9 cellular contexts compared by ENCODE assay signal in the genomic region with DNA sequence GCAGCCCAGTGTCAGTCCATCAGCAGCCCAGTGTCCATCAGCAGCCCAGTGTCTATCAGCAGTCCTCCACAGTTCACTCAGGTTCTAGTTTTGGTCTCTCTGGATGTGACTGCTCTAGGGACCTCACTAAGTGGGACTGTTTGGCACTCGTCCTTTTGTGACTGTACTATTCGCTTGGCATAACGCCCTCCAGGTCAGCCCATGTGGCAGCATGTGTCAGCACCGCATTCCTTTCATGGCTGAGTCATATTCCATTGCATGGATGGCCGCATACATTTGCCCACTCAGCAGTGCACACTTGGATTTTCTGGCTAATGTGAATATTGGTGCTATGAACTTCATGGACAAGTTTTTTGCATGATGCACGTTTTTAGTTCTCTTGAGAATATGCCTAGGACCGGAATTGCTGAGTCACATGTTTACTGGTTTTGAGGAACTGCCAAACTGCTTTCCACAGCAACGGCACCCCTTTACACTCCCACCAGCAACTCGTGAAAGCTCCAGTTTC. TPM values are rescaled to one million over a fixed set of nuclear protein-coding genes. Genes with fewer than 3 reads are reported as not detected.
DNase-seq lines count a peak whose midpoint lies in the region; ATAC-seq, FAIRE-seq and TF ChIP-seq lines count a peak whose summit lies in the region.
"Had no signal": no experiment of that assay in that cellular context is flagged by ENCODE, and none has a peak within 500 bp of the region (broad histone marks: within the 10 kb centered on the region; RNA-seq: fewer than 3 reads in every experiment).

No MANE protein-coding gene starts in this region.

- TF ChIP-seq CTCF in fibroblast of pulmonary artery (IDR thresholded peaks at IDR 0.05; ENCODE audit: low read length, missing control alignments) = no peak
- TF ChIP-seq CTCF in retinal pigment epithelial cell (conservative IDR thresholded peaks at IDR 0.05; ENCODE audit: low read depth, low read length) = no peak
- TF ChIP-seq CTCF in vagina (IDR thresholded peaks at IDR 0.05) = no peak

- no peaks in the 10 kb centered on the region for H3K9me3 ChIP-seq in vagina
- H3K9me3 ChIP-seq: breast epithelium had no signal

- TF ChIP-seq POLR2A in GM12891 (IDR thresholded peaks at IDR 0.05; ENCODE audit: low read depth, low read length) = no peak
- no peak for TF ChIP-seq POLR2A in vagina (IDR thresholded peaks at IDR 0.05)

- no peak for ATAC-seq in GM18517 (IDR thresholded peaks at IDR 0.05; ENCODE audit: unreplicated experiment)
- ATAC-seq in stimulated activated naive CD8-positive, alpha-beta T cell treated with anti-CD3 and anti-CD28 coated beads, Interleukin-15, Interleukin-2, amounts not matched to agents 100 U/mL and 50 U/mL, for 24 hours = no peak

- DNase-seq in GM12891 (ENCODE audit: insufficient read length, low spot score) (no peak), RPMI8226 (peak; percentile 85), fibroblast of pulmonary artery (ENCODE audit: low read depth) (peak; percentile 84), retinal pigment epithelial cell (ENCODE audit: low read depth) (peak; percentile 92), vagina (ENCODE audit: extremely low spot score in 2 of 2) (no peak), NCI-H2227 treated with DMSO at 0.1 percent for 48 hours (lab: John Stamatoyannopoulos, UW) (no peak)
- no peak for DNase-seq in stimulated activated naive CD8-positive, alpha-beta T cell treated with anti-CD3 and anti-CD28 coated beads, Interleukin-15, Interleukin-2, amounts not matched to agents 100 U/mL and 50 U/mL, for 24 hours

- no peaks in the 10 kb centered on the region for H3K4me1 ChIP-seq in vagina
- H3K4me1 ChIP-seq: breast epithelium had no signal

- no peaks in the 10 kb centered on the region for H3K36me3 ChIP-seq in vagina
- H3K36me3 ChIP-seq: breast epithelium had no signal

- no peak overlapping the region for H3K27ac ChIP-seq in vagina
- H3K27ac ChIP-seq: breast epithelium had no signal

- FAIRE-seq in GM12891 (lab: Jason Lieb, UNC) = no peak

- no peak overlapping the region for H3K4me3 ChIP-seq in fibroblast of pulmonary artery (replicated peaks; ENCODE audit: low read depth, low read length)
- no peak overlapping the region for H3K4me3 ChIP-seq in retinal pigment epithelial cell (ENCODE audit: low read length)
- H3K4me3 ChIP-seq in vagina = no peak overlapping the region
- H3K4me3 ChIP-seq: breast epithelium had no signal

- no peaks in the 10 kb centered on the region for H3K27me3 ChIP-seq in vagina

- intact Hi-C loops in vagina (cut with DNase I) = no loop called here

TF ChIP-seq in GM12891, 5 proteins besides CTCF, POLR2A, EP300 and RAD21:
- TF ChIP-seq SPI1 (IDR thresholded peaks at IDR 0.05; ENCODE audit: low read depth, low read length) (peak; percentile 56), TAF1 (IDR thresholded peaks at IDR 0.05; ENCODE audit: low read depth, low read length) (no peak)

RNA-seq across cellular contexts. Expression of gene CHST13, which starts 16.4 kb away (rescaled TPM):
- polyA plus RNA-seq in GM12891 (2012; ENCODE audit: low read depth, missing spikeins) = not detected
- 4.2 TPM for total RNA-seq in vagina

RNA-seq across cellular contexts. Expression of gene C3orf22, which starts 18.3 kb away (rescaled TPM):
- polyA plus RNA-seq in GM12891 (2012; ENCODE audit: low read depth, missing spikeins) = not detected
- not detected for total RNA-seq in vagina
- total RNA-seq: breast epithelium had no signal

RNA-seq across cellular contexts. Expression of gene UROC1, which starts 22.8 kb away (rescaled TPM):
- not detected for polyA plus RNA-seq in GM12891 (2012; ENCODE audit: low read depth, missing spikeins)
- not detected for total RNA-seq in vagina
- total RNA-seq: breast epithelium had no signal

Comparison
In these comparisons a context has a peak if more than half of its experiments do, and no peak if none do; other contexts are left out.
1. DNase-seq: peak in RPMI8226 (single experiment), fibroblast of pulmonary artery (single experiment) and retinal pigment epithelial cell (single experiment); none in GM12891 (single experiment), vagina (0 of 2), stimulated activated naive CD8-positive, alpha-beta T cell treated with anti-CD3 and anti-CD28 coated beads, Interleukin-15, Interleukin-2, amounts not matched to agents 100 U/mL and 50 U/mL, for 24 hours (single experiment) and NCI-H2227 treated with DMSO at 0.1 percent for 48 hours (single experiment).